ENCODE assay signal across 17 cellular contexts in the genomic region with DNA sequence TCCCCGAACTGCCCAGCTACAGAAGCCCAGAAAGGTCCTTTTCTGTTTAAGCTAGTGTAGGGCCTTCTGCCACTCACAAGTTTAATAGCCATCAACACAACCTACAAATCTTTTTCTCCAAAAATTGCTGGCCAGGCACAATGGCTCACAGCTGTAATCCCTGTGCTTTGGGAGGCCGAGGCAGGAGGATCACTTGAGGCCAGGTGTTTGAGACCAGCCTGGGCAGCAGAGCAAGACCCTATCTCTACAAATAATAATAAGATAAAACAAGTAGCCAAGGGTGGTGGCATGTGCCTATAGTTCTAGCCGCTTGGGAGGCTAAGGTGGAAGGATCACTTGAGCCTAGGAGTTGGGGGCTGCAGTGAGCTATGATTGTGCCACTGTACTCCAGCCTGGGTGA.
"Had no signal": no experiment of that assay in that cellular context is flagged by ENCODE, and none has a peak within 500 bp of the region (broad histone marks: within the 10 kb centered on the region; RNA-seq: fewer than 3 reads in every experiment).

No MANE protein-coding gene starts in this region.

- FAIRE-seq: pancreas had no signal

- H3K36me3 ChIP-seq: pancreas, suprapubic skin, thyroid gland, upper lobe of right lung had no signal

- H3K27me3 ChIP-seq: pancreas, suprapubic skin, thyroid gland, upper lobe of right lung had no signal

- H3K4me2 ChIP-seq: smooth muscle cell had no signal

- H3K4me1 ChIP-seq: pancreas, suprapubic skin, thyroid gland, upper lobe of right lung had no signal

- H3K4me3 Mint-ChIP-seq: natural killer cell had no signal

- H3K36me3 Mint-ChIP-seq: natural killer cell had no signal

- DNase-seq: effector CD8-positive, alpha-beta T cell; foreskin melanocyte; hippocampal formation; left colon; natural killer cell; occipital lobe; right cardiac atrium; stimulated activated CD4-positive, alpha-beta T cell treated with anti-CD3 and anti-CD28 coated beads, Interleukin-2, amount 100 ng/mL, for 48 hours; stimulated activated naive CD4-positive, alpha-beta T cell treated with Interleukin-2 at 50 U/mL for 16 hours; thyroid gland; upper lobe of right lung had no signal

- H3K9me3 Mint-ChIP-seq: natural killer cell had no signal

- H3K4me3 ChIP-seq: coronary artery, mucosa of descending colon, pancreas, smooth muscle cell, suprapubic skin, thyroid gland, upper lobe of right lung had no signal

- H3K27ac Mint-ChIP-seq: natural killer cell, progenitor cell of endocrine pancreas had no signal

- H3K27ac ChIP-seq: pancreas, suprapubic skin, thyroid gland, upper lobe of right lung had no signal

- H3K9me3 ChIP-seq: mucosa of descending colon, pancreas, suprapubic skin, thyroid gland, upper lobe of right lung had no signal
